Comparison of ENCODE assay signal across 1 cellular context in the genomic region with DNA sequence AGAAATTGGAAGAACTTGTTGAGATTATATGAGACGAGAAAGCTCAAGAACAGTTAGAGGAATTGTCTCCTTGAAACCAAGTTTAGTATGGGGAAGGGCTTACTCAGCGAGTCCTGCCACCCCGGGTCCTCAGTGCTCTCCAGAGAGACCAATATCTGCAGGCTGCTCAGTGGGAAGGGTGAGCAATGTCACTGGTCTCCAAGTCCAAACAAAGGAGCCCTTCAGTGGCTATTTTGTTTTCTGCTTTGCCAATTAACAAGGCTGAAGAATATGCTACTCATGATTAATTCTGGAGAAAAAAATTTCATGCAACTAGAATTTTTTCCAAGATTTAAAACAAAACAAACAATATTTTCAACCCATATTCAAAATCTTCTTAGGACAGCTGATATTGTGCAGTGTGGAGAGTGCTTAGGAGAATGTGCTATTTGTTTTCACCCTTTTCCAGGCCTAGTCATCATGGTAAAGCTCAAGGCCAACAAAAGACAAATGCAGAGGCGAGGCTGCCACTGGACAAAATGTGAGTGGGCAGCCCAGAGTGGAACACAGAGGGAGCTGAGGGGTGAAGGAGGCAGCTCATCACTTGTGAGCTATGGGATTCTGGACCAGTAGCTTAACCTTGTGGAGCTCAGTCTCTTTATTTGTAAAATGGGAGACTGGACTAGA.
TF ChIP-seq lines count a peak whose summit lies in the region.

No MANE protein-coding gene starts in this region.

TF ChIP-seq in HepG2, 621 proteins besides CTCF, POLR2A, EP300 and RAD21 (continues in another document):
- TF ChIP-seq ETV5 (CRISPR knock-in tag; IDR thresholded peaks at IDR 0.05; ENCODE audit: borderline replicate concordance): no peak
- no peak for TF ChIP-seq ZNF282 (IDR thresholded peaks at IDR 0.05; ENCODE audit: partially characterized antibody)
- TF ChIP-seq GATAD1 (CRISPR knock-in tag; IDR thresholded peaks at IDR 0.05): 0 out of 2 replicates have a peak, but pooled peaks have one; percentile 15
- TF ChIP-seq, protein P1, sequence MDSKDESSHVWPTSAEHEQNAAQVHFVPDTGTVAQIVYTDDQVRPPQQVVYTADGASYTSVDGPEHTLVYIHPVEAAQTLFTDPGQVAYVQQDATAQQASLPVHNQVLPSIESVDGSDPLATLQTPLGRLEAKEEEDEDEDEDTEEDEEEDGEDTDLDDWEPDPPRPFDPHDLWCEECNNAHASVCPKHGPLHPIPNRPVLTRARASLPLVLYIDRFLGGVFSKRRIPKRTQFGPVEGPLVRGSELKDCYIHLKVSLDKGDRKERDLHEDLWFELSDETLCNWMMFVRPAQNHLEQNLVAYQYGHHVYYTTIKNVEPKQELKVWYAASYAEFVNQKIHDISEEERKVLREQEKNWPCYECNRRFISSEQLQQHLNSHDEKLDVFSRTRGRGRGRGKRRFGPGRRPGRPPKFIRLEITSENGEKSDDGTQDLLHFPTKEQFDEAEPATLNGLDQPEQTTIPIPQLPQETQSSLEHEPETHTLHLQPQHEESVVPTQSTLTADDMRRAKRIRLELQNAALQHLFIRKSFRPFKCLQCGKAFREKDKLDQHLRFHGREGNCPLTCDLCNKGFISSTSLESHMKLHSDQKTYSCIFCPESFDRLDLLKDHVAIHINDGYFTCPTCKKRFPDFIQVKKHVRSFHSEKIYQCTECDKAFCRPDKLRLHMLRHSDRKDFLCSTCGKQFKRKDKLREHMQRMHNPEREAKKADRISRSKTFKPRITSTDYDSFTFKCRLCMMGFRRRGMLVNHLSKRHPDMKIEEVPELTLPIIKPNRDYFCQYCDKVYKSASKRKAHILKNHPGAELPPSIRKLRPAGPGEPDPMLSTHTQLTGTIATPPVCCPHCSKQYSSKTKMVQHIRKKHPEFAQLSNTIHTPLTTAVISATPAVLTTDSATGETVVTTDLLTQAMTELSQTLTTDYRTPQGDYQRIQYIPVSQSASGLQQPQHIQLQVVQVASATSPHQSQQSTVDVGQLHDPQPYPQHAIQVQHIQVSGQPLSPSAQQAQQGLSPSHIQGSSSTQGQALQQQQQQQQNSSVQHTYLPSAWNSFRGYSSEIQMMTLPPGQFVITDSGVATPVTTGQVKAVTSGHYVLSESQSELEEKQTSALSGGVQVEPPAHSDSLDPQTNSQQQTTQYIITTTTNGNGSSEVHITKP (CRISPR knock-in tag; IDR thresholded peaks at IDR 0.05; ENCODE audit: low read depth): no peak
- TF ChIP-seq ARNTL (CRISPR knock-in tag; IDR thresholded peaks at IDR 0.05): no peak
- TF ChIP-seq, protein P2, sequence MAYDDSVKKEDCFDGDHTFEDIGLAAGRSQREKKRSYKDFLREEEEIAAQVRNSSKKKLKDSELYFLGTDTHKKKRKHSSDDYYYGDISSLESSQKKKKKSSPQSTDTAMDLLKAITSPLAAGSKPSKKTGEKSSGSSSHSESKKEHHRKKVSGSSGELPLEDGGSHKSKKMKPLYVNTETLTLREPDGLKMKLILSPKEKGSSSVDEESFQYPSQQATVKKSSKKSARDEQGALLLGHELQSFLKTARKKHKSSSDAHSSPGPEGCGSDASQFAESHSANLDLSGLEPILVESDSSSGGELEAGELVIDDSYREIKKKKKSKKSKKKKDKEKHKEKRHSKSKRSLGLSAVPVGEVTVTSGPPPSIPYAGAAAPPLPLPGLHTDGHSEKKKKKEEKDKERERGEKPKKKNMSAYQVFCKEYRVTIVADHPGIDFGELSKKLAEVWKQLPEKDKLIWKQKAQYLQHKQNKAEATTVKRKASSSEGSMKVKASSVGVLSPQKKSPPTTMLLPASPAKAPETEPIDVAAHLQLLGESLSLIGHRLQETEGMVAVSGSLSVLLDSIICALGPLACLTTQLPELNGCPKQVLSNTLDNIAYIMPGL (CRISPR knock-in tag; IDR thresholded peaks at IDR 0.05; ENCODE audit: borderline replicate concordance in 1 of 2, low read depth in 1 of 2): no peak; a peak in 1 of 4 replicates
- TF ChIP-seq, protein P3, sequence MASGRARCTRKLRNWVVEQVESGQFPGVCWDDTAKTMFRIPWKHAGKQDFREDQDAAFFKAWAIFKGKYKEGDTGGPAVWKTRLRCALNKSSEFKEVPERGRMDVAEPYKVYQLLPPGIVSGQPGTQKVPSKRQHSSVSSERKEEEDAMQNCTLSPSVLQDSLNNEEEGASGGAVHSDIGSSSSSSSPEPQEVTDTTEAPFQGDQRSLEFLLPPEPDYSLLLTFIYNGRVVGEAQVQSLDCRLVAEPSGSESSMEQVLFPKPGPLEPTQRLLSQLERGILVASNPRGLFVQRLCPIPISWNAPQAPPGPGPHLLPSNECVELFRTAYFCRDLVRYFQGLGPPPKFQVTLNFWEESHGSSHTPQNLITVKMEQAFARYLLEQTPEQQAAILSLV (CRISPR knock-in tag; IDR thresholded peaks at IDR 0.05; ENCODE audit: borderline replicate concordance): no peak
- no peak for TF ChIP-seq TEAD2 (CRISPR knock-in tag; IDR thresholded peaks at IDR 0.05)
- peak; percentile 35; the same call in 1 of the 2 replicates for TF ChIP-seq RFX5 (IDR thresholded peaks at IDR 0.05; ENCODE audit: low read depth, low read length)
- peak; percentile 32; the same call in 1 of the 2 replicates for TF ChIP-seq THAP11 (CRISPR knock-in tag; IDR thresholded peaks at IDR 0.05)
- no peak for TF ChIP-seq ZNF225 (CRISPR knock-in tag; IDR thresholded peaks at IDR 0.05)
- no peak for TF ChIP-seq HOXA5 (CRISPR knock-in tag; IDR thresholded peaks at IDR 0.05)
- no peak for TF ChIP-seq TGIF2 (CRISPR knock-in tag; IDR thresholded peaks at IDR 0.05)
- no peak for TF ChIP-seq SOX13 (IDR thresholded peaks at IDR 0.05)
- peak in 1 of 2 experiments; percentile 51; a peak in 2 of 4 replicates for TF ChIP-seq SOX13 (CRISPR knock-in tag; conservative IDR thresholded peaks at IDR 0.05 in 1 of 2, IDR thresholded peaks at IDR 0.05 in 1 of 2)
- TF ChIP-seq, protein P4, sequence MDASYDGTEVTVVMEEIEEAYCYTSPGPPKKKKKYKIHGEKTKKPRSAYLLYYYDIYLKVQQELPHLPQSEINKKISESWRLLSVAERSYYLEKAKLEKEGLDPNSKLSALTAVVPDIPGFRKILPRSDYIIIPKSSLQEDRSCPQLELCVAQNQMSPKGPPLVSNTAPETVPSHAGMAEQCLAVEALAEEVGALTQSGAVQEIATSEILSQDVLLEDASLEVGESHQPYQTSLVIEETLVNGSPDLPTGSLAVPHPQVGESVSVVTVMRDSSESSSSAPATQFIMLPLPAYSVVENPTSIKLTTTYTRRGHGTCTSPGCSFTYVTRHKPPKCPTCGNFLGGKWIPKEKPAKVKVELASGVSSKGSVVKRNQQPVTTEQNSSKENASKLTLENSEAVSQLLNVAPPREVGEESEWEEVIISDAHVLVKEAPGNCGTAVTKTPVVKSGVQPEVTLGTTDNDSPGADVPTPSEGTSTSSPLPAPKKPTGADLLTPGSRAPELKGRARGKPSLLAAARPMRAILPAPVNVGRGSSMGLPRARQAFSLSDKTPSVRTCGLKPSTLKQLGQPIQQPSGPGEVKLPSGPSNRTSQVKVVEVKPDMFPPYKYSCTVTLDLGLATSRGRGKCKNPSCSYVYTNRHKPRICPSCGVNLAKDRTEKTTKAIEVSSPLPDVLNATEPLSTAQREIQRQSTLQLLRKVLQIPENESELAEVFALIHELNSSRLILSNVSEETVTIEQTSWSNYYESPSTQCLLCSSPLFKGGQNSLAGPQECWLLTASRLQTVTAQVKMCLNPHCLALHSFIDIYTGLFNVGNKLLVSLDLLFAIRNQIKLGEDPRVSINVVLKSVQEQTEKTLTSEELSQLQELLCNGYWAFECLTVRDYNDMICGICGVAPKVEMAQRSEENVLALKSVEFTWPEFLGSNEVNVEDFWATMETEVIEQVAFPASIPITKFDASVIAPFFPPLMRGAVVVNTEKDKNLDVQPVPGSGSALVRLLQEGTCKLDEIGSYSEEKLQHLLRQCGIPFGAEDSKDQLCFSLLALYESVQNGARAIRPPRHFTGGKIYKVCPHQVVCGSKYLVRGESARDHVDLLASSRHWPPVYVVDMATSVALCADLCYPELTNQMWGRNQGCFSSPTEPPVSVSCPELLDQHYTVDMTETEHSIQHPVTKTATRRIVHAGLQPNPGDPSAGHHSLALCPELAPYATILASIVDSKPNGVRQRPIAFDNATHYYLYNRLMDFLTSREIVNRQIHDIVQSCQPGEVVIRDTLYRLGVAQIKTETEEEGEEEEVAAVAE (CRISPR knock-in tag; IDR thresholded peaks at IDR 0.05; ENCODE audit: borderline replicate concordance): no peak
- TF ChIP-seq ZNF3 (CRISPR knock-in tag; IDR thresholded peaks at IDR 0.05): no peak
- TF ChIP-seq ZBTB7B (CRISPR knock-in tag; IDR thresholded peaks at IDR 0.05): 0 out of 2 replicates have a peak, but pooled peaks have one; percentile 37
- TF ChIP-seq NCOR1 (IDR thresholded peaks at IDR 0.05; ENCODE audit: borderline replicate concordance, low read length): no peak
- no peak for TF ChIP-seq ZFP90 (CRISPR knock-in tag; IDR thresholded peaks at IDR 0.05; ENCODE audit: borderline replicate concordance)
- TF ChIP-seq ZNF496 (CRISPR knock-in tag; IDR thresholded peaks at IDR 0.05; ENCODE audit: insufficient replicate concordance): no peak
- peak; percentile 78 for TF ChIP-seq GATAD2A (CRISPR knock-in tag; IDR thresholded peaks at IDR 0.05)
- TF ChIP-seq NR3C1 (CRISPR knock-in tag; IDR thresholded peaks at IDR 0.05): no peak
- 0 out of 2 replicates have a peak, but pooled peaks have one; percentile 74 for TF ChIP-seq ZNF383 (CRISPR knock-in tag; IDR thresholded peaks at IDR 0.05; ENCODE audit: borderline replicate concordance)
- peak; percentile 66; the same call in 1 of the 2 replicates for TF ChIP-seq NFKBIZ (CRISPR knock-in tag; IDR thresholded peaks at IDR 0.05)
- no peak for TF ChIP-seq TP53 (CRISPR knock-in tag; conservative IDR thresholded peaks at IDR 0.05)
- TF ChIP-seq, protein P5, sequence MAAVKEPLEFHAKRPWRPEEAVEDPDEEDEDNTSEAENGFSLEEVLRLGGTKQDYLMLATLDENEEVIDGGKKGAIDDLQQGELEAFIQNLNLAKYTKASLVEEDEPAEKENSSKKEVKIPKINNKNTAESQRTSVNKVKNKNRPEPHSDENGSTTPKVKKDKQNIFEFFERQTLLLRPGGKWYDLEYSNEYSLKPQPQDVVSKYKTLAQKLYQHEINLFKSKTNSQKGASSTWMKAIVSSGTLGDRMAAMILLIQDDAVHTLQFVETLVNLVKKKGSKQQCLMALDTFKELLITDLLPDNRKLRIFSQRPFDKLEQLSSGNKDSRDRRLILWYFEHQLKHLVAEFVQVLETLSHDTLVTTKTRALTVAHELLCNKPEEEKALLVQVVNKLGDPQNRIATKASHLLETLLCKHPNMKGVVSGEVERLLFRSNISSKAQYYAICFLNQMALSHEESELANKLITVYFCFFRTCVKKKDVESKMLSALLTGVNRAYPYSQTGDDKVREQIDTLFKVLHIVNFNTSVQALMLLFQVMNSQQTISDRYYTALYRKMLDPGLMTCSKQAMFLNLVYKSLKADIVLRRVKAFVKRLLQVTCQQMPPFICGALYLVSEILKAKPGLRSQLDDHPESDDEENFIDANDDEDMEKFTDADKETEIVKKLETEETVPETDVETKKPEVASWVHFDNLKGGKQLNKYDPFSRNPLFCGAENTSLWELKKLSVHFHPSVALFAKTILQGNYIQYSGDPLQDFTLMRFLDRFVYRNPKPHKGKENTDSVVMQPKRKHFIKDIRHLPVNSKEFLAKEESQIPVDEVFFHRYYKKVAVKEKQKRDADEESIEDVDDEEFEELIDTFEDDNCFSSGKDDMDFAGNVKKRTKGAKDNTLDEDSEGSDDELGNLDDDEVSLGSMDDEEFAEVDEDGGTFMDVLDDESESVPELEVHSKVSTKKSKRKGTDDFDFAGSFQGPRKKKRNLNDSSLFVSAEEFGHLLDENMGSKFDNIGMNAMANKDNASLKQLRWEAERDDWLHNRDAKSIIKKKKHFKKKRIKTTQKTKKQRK (IDR thresholded peaks at IDR 0.05; ENCODE audit: low read length): no peak
- TF ChIP-seq ZNF430 (CRISPR knock-in tag; IDR thresholded peaks at IDR 0.05): no peak
- TF ChIP-seq CREM (IDR thresholded peaks at IDR 0.05): peak; percentile 28; the same call in 1 of the 2 replicates
- TF ChIP-seq CREM (CRISPR knock-in tag; IDR thresholded peaks at IDR 0.05): no peak
- TF ChIP-seq ZC3H4 (CRISPR knock-in tag; IDR thresholded peaks at IDR 0.05; ENCODE audit: borderline replicate concordance): no peak
- TF ChIP-seq, protein P6, sequence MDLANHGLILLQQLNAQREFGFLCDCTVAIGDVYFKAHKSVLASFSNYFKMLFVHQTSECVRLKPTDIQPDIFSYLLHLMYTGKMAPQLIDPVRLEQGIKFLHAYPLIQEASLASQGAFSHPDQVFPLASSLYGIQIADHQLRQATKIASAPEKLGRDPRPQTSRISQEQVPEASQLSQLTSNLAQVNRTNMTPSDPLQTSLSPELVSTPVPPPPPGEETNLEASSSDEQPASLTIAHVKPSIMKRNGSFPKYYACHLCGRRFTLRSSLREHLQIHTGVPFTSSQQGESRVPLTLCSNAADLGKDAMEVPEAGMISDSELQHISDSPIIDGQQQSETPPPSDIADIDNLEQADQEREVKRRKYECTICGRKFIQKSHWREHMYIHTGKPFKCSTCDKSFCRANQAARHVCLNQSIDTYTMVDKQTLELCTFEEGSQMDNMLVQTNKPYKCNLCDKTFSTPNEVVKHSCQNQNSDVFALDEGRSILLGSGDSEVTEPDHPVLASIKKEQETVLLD (CRISPR knock-in tag; IDR thresholded peaks at IDR 0.05; ENCODE audit: low read depth): no peak
- TF ChIP-seq ZNF446 (CRISPR knock-in tag; IDR thresholded peaks at IDR 0.05): no peak
- peak; percentile 27; the same call in 1 of the 2 replicates for TF ChIP-seq TBX2 (CRISPR knock-in tag; IDR thresholded peaks at IDR 0.05; ENCODE audit: borderline replicate concordance)
- no peak for TF ChIP-seq PAX8 (CRISPR knock-in tag; IDR thresholded peaks at IDR 0.05; ENCODE audit: borderline replicate concordance)
- TF ChIP-seq MAFK (conservative IDR thresholded peaks at IDR 0.05 in 1 of 2, IDR thresholded peaks at IDR 0.05 in 1 of 2; ENCODE audit: low read length in 2 of 2): 0 out of 4 replicates have a peak, but pooled peaks have one; percentile 7 to 12
- no peak for TF ChIP-seq ONECUT2 (CRISPR knock-in tag; IDR thresholded peaks at IDR 0.05)
- TF ChIP-seq PLRG1 (conservative IDR thresholded peaks at IDR 0.05): no peak
- TF ChIP-seq, protein P7, sequence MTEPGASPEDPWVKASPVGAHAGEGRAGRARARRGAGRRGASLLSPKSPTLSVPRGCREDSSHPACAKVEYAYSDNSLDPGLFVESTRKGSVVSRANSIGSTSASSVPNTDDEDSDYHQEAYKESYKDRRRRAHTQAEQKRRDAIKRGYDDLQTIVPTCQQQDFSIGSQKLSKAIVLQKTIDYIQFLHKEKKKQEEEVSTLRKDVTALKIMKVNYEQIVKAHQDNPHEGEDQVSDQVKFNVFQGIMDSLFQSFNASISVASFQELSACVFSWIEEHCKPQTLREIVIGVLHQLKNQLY (CRISPR knock-in tag; IDR thresholded peaks at IDR 0.05): 0 out of 2 replicates have a peak, but pooled peaks have one; percentile 14
- TF ChIP-seq, protein P8, sequence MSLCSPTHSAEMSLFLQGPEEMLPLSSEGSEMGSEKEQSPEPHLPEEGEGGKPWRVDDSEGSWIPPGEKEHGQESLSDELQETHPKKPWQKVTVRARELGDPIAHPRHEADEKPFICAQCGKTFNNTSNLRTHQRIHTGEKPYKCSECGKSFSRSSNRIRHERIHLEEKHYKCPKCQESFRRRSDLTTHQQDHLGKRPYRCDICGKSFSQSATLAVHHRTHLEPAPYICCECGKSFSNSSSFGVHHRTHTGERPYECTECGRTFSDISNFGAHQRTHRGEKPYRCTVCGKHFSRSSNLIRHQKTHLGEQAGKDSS (CRISPR knock-in tag; IDR thresholded peaks at IDR 0.05; ENCODE audit: borderline replicate concordance, low read depth): no peak
